ENCODE assay signal across 33 cellular contexts in genomic region chr1:213429642-213430041, GRCh38.
"Had no signal": no experiment of that assay in that cellular context is flagged by ENCODE, and none has a peak within 500 bp of the region (broad histone marks: within the 10 kb centered on the region; RNA-seq: fewer than 3 reads in every experiment).

No MANE protein-coding gene starts in this region.

- H3K4me3 ChIP-seq: body of pancreas, breast epithelium, coronary artery had no signal

- H3K9me3 ChIP-seq: body of pancreas, breast epithelium had no signal

- H3K27ac ChIP-seq: body of pancreas, brain microvascular endothelial cell, breast epithelium, coronary artery, WERI-Rb-1 had no signal

- H3K27me3 ChIP-seq: body of pancreas, brain microvascular endothelial cell, breast epithelium had no signal

- H3K4me1 ChIP-seq: body of pancreas, breast epithelium had no signal

- H3K36me3 ChIP-seq: brain microvascular endothelial cell, breast epithelium, WERI-Rb-1 had no signal

- ATAC-seq: activated CD4-positive, alpha-beta T cell treated with anti-CD3 and anti-CD28 coated beads for 36 hours; activated CD4-positive, CD25-positive, alpha-beta regulatory T cell treated with anti-CD3 and anti-CD28 coated beads, Interleukin-2, amount 50 U/mL, for 24 hours; activated CD8-positive, alpha-beta memory T cell treated with anti-CD3 and anti-CD28 coated beads, Interleukin-2, amount 10 ng/mL, durations not matched to agents 7 days and 5 days; activated CD8-positive, alpha-beta T cell treated with anti-CD3 and anti-CD28 coated beads, Interleukin-2, amount 10 ng/mL, durations not matched to agents 7 days and 5 days; activated naive CD8-positive, alpha-beta T cell treated with anti-CD3 and anti-CD28 coated beads, Interleukin-2, amount 50 U/mL, for 24 hours; body of pancreas; WTC11 had no signal

- DNase-seq: activated CD4-positive, alpha-beta memory T cell treated with anti-CD3 and anti-CD28 coated beads, Interleukin-2, amount 10 ng/mL, durations not matched to agents 7 days and 5 days; activated CD4-positive, alpha-beta T cell treated with anti-CD3 and anti-CD28 coated beads for 1 hour; activated CD4-positive, alpha-beta T cell treated with anti-CD3 and anti-CD28 coated beads for 36 hours; activated CD4-positive, alpha-beta T cell treated with anti-CD3 and anti-CD28 coated beads for 48 hours; activated CD4-positive, alpha-beta T cell treated with anti-CD3 and anti-CD28 coated beads, Interleukin-2, amount 10 ng/mL, durations not matched to agents 7 days and 5 days; activated CD4-positive, alpha-beta T cell treated with anti-CD3 and anti-CD28 coated beads, Interleukin-2, amount 50 U/mL, for 48 hours; activated CD4-positive, CD25-positive, alpha-beta regulatory T cell; activated CD8-positive, alpha-beta memory T cell treated with anti-CD3 and anti-CD28 coated beads for 24 hours; activated CD8-positive, alpha-beta memory T cell treated with anti-CD3 and anti-CD28 coated beads, Interleukin-2, amount 10 ng/mL, durations not matched to agents 7 days and 5 days; activated CD8-positive, alpha-beta memory T cell treated with anti-CD3 and anti-CD28 coated beads, Interleukin-2, amount 50 U/mL, for 48 hours; activated CD8-positive, alpha-beta T cell treated with anti-CD3 and anti-CD28 coated beads, Interleukin-2, amount 10 ng/mL, durations not matched to agents 7 days and 5 days; activated effector memory CD4-positive, alpha-beta T cell treated with Interleukin-2 at 50 U/mL for 16 hours; activated gamma-delta T cell; activated naive CD4-positive, alpha-beta T cell treated with anti-CD3 and anti-CD28 coated beads, Interleukin-2, amount 10 ng/mL, durations not matched to agents 7 days and 5 days; activated naive CD4-positive, alpha-beta T cell treated with Interleukin-2 at 50 U/mL for 16 hours; activated naive CD8-positive, alpha-beta T cell treated with anti-CD3 and anti-CD28 coated beads, Interleukin-2, amount 10 ng/mL, durations not matched to agents 7 days and 5 days; activated naive CD8-positive, alpha-beta T cell treated with anti-CD3 and anti-CD28 coated beads, Interleukin-2, amount 50 U/mL, for 24 hours; activated T-cell treated with anti-CD3 and anti-CD28 coated beads, Interleukin-2, amount 50 U/mL, for 24 hours; activated T-cell treated with anti-CD3 and anti-CD28 coated beads, Interleukin-2, amount 50 U/mL, for 48 hours; aorta; body of pancreas; brain microvascular endothelial cell; central memory CD4-positive, alpha-beta T cell; T-helper 2 cell; T-helper 9 cell; WERI-Rb-1 had no signal

- FAIRE-seq: astrocyte, colon, TTC549 had no signal
